1 cellular context compared by ENCODE assay signal in genomic region chr19:35107541-35107939, GRCh38.
TF ChIP-seq lines count a peak whose summit lies in the region.

No MANE protein-coding gene starts in this region.

TF ChIP-seq in HCT116, 20 proteins besides CTCF, POLR2A, EP300 and RAD21 (continued from another document):
- peak; percentile 63 for TF ChIP-seq SP1 (IDR thresholded peaks at IDR 0.05; ENCODE audit: low read depth)
- no peak for TF ChIP-seq SRF (IDR thresholded peaks at IDR 0.05; ENCODE audit: low read depth)
- no peak for TF ChIP-seq SIN3A (IDR thresholded peaks at IDR 0.05; ENCODE audit: low read depth)
- TF ChIP-seq POLR2AphosphoS5 (IDR thresholded peaks at IDR 0.05; ENCODE audit: low read depth, low read length) = no peak; the same call in 1 of the 2 replicates
- no peak for TF ChIP-seq ZNF274 (IDR thresholded peaks at IDR 0.05; ENCODE audit: low read depth, low read length)
